Comparison of ENCODE assay signal across 1 cellular context in the genomic region with DNA sequence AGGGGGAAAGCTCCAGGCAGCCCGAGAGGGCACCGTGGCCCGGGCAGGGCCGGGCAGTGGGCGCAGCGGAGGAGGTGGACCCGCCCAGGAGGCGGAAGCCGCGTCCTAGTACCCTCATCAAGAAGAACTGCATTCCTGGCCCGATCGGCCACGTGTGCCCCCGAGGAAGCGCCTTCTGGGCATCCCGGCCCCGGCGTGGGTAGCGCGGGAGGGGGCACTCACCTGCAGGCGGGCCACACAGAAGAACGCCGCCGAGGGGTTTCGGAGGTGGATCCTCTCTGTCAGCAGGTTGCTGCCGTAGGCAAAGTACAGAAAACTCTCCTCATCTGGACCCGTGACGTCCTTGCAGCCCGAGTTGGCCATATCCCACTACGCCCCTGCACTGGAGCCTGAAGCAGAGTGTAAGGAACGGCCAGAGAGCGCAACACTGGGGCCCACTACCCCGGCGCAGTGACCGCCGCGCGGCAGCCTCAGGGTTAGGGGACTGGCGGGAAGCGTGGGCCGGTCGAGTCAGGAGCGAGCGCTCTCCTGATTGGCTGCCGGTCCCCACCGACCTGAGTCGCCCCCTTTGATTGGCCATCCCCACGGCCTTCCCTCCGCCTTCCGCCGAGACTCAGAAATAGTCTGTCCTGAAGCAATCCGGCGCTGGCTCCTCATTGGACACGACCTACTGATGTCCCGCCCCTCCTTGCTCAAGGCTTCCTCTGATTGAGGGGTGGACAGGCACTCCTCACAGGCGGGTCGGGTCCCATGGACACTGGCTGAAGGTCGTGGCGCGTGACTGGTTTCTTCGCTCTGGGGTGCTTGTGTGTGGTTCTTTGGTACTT.
TF ChIP-seq lines count a peak whose summit lies in the region.

A gene with protein sequence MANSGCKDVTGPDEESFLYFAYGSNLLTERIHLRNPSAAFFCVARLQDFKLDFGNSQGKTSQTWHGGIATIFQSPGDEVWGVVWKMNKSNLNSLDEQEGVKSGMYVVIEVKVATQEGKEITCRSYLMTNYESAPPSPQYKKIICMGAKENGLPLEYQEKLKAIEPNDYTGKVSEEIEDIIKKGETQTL (minus strand): TSS at position 483 of the 827 bp plus-strand sequence. CDS start 120 bp downstream, at position 363.

TF ChIP-seq in K562, 482 proteins besides CTCF, POLR2A, EP300 and RAD21 (continued from another document and continues in another):
- no peak for TF ChIP-seq GABPB2 (CRISPR knock-in tag; conservative IDR thresholded peaks at IDR 0.05)
- TF ChIP-seq XRCC3 (IDR thresholded peaks at IDR 0.05): no peak
- TF ChIP-seq TAF15 (IDR thresholded peaks at IDR 0.05; ENCODE audit: low read depth, low read length): no peak
- TF ChIP-seq TAF9B (IDR thresholded peaks at IDR 0.05; ENCODE audit: partially characterized antibody): peak; percentile 52
- no peak for TF ChIP-seq CREBBP (IDR thresholded peaks at IDR 0.05; ENCODE audit: low read depth, low read length)
- TF ChIP-seq KDM2B (CRISPR knock-in tag; IDR thresholded peaks at IDR 0.05): no peak
- TF ChIP-seq, protein P1, sequence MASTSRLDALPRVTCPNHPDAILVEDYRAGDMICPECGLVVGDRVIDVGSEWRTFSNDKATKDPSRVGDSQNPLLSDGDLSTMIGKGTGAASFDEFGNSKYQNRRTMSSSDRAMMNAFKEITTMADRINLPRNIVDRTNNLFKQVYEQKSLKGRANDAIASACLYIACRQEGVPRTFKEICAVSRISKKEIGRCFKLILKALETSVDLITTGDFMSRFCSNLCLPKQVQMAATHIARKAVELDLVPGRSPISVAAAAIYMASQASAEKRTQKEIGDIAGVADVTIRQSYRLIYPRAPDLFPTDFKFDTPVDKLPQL (IDR thresholded peaks at IDR 0.05; ENCODE audit: extremely low read depth, insufficient read length): no peak
- TF ChIP-seq BCL6 (CRISPR knock-in tag; IDR thresholded peaks at IDR 0.05): no peak
- TF ChIP-seq IRF2 (CRISPR knock-in tag; IDR thresholded peaks at IDR 0.05): no peak
- TF ChIP-seq, protein P2, sequence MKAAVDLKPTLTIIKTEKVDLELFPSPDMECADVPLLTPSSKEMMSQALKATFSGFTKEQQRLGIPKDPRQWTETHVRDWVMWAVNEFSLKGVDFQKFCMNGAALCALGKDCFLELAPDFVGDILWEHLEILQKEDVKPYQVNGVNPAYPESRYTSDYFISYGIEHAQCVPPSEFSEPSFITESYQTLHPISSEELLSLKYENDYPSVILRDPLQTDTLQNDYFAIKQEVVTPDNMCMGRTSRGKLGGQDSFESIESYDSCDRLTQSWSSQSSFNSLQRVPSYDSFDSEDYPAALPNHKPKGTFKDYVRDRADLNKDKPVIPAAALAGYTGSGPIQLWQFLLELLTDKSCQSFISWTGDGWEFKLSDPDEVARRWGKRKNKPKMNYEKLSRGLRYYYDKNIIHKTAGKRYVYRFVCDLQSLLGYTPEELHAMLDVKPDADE (conservative IDR thresholded peaks at IDR 0.05; ENCODE audit: control insufficient read depth, low read depth, low read length): 0 out of 2 replicates have a peak, but pooled peaks have one; percentile 24
- TF ChIP-seq, protein P3, sequence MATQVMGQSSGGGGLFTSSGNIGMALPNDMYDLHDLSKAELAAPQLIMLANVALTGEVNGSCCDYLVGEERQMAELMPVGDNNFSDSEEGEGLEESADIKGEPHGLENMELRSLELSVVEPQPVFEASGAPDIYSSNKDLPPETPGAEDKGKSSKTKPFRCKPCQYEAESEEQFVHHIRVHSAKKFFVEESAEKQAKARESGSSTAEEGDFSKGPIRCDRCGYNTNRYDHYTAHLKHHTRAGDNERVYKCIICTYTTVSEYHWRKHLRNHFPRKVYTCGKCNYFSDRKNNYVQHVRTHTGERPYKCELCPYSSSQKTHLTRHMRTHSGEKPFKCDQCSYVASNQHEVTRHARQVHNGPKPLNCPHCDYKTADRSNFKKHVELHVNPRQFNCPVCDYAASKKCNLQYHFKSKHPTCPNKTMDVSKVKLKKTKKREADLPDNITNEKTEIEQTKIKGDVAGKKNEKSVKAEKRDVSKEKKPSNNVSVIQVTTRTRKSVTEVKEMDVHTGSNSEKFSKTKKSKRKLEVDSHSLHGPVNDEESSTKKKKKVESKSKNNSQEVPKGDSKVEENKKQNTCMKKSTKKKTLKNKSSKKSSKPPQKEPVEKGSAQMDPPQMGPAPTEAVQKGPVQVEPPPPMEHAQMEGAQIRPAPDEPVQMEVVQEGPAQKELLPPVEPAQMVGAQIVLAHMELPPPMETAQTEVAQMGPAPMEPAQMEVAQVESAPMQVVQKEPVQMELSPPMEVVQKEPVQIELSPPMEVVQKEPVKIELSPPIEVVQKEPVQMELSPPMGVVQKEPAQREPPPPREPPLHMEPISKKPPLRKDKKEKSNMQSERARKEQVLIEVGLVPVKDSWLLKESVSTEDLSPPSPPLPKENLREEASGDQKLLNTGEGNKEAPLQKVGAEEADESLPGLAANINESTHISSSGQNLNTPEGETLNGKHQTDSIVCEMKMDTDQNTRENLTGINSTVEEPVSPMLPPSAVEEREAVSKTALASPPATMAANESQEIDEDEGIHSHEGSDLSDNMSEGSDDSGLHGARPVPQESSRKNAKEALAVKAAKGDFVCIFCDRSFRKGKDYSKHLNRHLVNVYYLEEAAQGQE (CRISPR knock-in tag; IDR thresholded peaks at IDR 0.05; ENCODE audit: low read depth): no peak
- TF ChIP-seq E2F3 (CRISPR knock-in tag; IDR thresholded peaks at IDR 0.05): peak; percentile 85
- TF ChIP-seq POLR2H (tag; IDR thresholded peaks at IDR 0.05; ENCODE audit: low read depth): peak; percentile 88
- TF ChIP-seq NCOA6 (IDR thresholded peaks at IDR 0.05): no peak
- TF ChIP-seq ZNF830 (CRISPR knock-in tag; IDR thresholded peaks at IDR 0.05): no peak
- TF ChIP-seq, protein P4, sequence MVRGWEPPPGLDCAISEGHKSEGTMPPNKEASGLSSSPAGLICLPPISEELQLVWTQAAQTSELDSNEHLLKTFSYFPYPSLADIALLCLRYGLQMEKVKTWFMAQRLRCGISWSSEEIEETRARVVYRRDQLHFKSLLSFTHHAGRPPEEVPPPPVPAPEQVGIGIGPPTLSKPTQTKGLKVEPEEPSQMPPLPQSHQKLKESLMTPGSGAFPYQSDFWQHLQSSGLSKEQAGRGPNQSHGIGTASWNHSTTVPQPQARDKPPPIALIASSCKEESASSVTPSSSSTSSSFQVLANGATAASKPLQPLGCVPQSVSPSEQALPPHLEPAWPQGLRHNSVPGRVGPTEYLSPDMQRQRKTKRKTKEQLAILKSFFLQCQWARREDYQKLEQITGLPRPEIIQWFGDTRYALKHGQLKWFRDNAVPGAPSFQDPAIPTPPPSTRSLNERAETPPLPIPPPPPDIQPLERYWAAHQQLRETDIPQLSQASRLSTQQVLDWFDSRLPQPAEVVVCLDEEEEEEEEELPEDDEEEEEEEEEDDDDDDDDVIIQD (CRISPR knock-in tag; IDR thresholded peaks at IDR 0.05): no peak
- no peak for TF ChIP-seq SRSF7 (optimal IDR thresholded peaks at IDR 0.05; ENCODE audit: low read depth, low read length)
- TF ChIP-seq, protein P5, sequence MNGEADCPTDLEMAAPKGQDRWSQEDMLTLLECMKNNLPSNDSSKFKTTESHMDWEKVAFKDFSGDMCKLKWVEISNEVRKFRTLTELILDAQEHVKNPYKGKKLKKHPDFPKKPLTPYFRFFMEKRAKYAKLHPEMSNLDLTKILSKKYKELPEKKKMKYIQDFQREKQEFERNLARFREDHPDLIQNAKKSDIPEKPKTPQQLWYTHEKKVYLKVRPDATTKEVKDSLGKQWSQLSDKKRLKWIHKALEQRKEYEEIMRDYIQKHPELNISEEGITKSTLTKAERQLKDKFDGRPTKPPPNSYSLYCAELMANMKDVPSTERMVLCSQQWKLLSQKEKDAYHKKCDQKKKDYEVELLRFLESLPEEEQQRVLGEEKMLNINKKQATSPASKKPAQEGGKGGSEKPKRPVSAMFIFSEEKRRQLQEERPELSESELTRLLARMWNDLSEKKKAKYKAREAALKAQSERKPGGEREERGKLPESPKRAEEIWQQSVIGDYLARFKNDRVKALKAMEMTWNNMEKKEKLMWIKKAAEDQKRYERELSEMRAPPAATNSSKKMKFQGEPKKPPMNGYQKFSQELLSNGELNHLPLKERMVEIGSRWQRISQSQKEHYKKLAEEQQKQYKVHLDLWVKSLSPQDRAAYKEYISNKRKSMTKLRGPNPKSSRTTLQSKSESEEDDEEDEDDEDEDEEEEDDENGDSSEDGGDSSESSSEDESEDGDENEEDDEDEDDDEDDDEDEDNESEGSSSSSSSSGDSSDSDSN (IDR thresholded peaks at IDR 0.05; ENCODE audit: borderline replicate concordance in 1 of 2, low read depth in 2 of 2, low read length in 2 of 2): no peak
- TF ChIP-seq ZNF311 (CRISPR knock-in tag; IDR thresholded peaks at IDR 0.05): no peak
- peak; percentile 86 for TF ChIP-seq GABPB1 (CRISPR knock-in tag; IDR thresholded peaks at IDR 0.05)
- no peak for TF ChIP-seq MCM2 (IDR thresholded peaks at IDR 0.05; ENCODE audit: low read depth)
- no peak for TF ChIP-seq TCF7L2 (IDR thresholded peaks at IDR 0.05; ENCODE audit: low read depth, low read length)
- TF ChIP-seq, protein P6, sequence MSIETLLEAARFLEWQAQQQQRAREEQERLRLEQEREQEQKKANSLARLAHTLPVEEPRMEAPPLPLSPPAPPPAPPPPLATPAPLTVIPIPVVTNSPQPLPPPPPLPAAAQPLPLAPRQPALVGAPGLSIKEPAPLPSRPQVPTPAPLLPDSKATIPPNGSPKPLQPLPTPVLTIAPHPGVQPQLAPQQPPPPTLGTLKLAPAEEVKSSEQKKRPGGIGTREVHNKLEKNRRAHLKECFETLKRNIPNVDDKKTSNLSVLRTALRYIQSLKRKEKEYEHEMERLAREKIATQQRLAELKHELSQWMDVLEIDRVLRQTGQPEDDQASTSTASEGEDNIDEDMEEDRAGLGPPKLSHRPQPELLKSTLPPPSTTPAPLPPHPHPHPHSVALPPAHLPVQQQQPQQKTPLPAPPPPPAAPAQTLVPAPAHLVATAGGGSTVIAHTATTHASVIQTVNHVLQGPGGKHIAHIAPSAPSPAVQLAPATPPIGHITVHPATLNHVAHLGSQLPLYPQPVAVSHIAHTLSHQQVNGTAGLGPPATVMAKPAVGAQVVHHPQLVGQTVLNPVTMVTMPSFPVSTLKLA (conservative IDR thresholded peaks at IDR 0.05): peak; percentile 67 to 90
- no peak for TF ChIP-seq NCOA4 (IDR thresholded peaks at IDR 0.05; ENCODE audit: partially characterized antibody)
- TF ChIP-seq, protein P7, sequence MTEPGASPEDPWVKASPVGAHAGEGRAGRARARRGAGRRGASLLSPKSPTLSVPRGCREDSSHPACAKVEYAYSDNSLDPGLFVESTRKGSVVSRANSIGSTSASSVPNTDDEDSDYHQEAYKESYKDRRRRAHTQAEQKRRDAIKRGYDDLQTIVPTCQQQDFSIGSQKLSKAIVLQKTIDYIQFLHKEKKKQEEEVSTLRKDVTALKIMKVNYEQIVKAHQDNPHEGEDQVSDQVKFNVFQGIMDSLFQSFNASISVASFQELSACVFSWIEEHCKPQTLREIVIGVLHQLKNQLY (CRISPR knock-in tag; conservative IDR thresholded peaks at IDR 0.05): no peak
- no peak for TF ChIP-seq ZNF431 (CRISPR knock-in tag; IDR thresholded peaks at IDR 0.05)
- no peak for TF ChIP-seq RBM14 (IDR thresholded peaks at IDR 0.05; ENCODE audit: borderline replicate concordance, insufficient read depth, low read depth, low read length)
- no peak for TF ChIP-seq PPARD (CRISPR knock-in tag; IDR thresholded peaks at IDR 0.05)
- TF ChIP-seq, protein P8, sequence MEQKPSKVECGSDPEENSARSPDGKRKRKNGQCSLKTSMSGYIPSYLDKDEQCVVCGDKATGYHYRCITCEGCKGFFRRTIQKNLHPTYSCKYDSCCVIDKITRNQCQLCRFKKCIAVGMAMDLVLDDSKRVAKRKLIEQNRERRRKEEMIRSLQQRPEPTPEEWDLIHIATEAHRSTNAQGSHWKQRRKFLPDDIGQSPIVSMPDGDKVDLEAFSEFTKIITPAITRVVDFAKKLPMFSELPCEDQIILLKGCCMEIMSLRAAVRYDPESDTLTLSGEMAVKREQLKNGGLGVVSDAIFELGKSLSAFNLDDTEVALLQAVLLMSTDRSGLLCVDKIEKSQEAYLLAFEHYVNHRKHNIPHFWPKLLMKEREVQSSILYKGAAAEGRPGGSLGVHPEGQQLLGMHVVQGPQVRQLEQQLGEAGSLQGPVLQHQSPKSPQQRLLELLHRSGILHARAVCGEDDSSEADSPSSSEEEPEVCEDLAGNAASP (IDR thresholded peaks at IDR 0.05): no peak
- TF ChIP-seq, protein P9, sequence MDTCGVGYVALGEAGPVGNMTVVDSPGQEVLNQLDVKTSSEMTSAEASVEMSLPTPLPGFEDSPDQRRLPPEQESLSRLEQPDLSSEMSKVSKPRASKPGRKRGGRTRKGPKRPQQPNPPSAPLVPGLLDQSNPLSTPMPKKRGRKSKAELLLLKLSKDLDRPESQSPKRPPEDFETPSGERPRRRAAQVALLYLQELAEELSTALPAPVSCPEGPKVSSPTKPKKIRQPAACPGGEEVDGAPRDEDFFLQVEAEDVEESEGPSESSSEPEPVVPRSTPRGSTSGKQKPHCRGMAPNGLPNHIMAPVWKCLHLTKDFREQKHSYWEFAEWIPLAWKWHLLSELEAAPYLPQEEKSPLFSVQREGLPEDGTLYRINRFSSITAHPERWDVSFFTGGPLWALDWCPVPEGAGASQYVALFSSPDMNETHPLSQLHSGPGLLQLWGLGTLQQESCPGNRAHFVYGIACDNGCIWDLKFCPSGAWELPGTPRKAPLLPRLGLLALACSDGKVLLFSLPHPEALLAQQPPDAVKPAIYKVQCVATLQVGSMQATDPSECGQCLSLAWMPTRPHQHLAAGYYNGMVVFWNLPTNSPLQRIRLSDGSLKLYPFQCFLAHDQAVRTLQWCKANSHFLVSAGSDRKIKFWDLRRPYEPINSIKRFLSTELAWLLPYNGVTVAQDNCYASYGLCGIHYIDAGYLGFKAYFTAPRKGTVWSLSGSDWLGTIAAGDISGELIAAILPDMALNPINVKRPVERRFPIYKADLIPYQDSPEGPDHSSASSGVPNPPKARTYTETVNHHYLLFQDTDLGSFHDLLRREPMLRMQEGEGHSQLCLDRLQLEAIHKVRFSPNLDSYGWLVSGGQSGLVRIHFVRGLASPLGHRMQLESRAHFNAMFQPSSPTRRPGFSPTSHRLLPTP (IDR thresholded peaks at IDR 0.05; ENCODE audit: borderline replicate concordance, extremely low read depth, insufficient read length): no peak
- no peak; the same call in 1 of the 2 replicates for TF ChIP-seq TEAD4 (IDR thresholded peaks at IDR 0.05; ENCODE audit: low read length)
- TF ChIP-seq TEAD4 (CRISPR knock-in tag; IDR thresholded peaks at IDR 0.05; ENCODE audit: borderline replicate concordance): 0 out of 2 replicates have a peak, but pooled peaks have one; percentile 32
- TF ChIP-seq, protein P10, sequence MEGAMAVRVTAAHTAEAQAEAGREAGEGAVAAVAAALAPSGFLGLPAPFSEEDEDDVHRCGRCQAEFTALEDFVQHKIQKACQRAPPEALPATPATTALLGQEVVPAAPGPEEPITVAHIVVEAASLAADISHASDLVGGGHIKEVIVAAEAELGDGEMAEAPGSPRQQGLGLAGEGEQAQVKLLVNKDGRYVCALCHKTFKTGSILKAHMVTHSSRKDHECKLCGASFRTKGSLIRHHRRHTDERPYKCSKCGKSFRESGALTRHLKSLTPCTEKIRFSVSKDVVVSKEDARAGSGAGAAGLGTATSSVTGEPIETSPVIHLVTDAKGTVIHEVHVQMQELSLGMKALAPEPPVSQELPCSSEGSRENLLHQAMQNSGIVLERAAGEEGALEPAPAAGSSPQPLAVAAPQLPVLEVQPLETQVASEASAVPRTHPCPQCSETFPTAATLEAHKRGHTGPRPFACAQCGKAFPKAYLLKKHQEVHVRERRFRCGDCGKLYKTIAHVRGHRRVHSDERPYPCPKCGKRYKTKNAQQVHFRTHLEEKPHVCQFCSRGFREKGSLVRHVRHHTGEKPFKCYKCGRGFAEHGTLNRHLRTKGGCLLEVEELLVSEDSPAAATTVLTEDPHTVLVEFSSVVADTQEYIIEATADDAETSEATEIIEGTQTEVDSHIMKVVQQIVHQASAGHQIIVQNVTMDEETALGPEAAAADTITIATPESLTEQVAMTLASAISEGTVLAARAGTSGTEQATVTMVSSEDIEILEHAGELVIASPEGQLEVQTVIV (CRISPR knock-in tag; IDR thresholded peaks at IDR 0.05; ENCODE audit: borderline replicate concordance): no peak
- no peak for TF ChIP-seq HMG20A (CRISPR knock-in tag; conservative IDR thresholded peaks at IDR 0.05)
- TF ChIP-seq MTF1 (CRISPR knock-in tag; IDR thresholded peaks at IDR 0.05; ENCODE audit: borderline replicate concordance): no peak
- TF ChIP-seq KLF6 (CRISPR knock-in tag; IDR thresholded peaks at IDR 0.05; ENCODE audit: borderline replicate concordance): no peak
